In genomic region chr17:8160224-8160577, GRCh38 we compare ENCODE assay signal across 10 cellular contexts. TPM values are rescaled to one million over a fixed set of nuclear protein-coding genes. Genes with fewer than 3 reads are reported as not detected.
DNase-seq lines count a peak whose midpoint lies in the region; ATAC-seq and TF ChIP-seq lines count a peak whose summit lies in the region.
"Had no signal": no experiment of that assay in that cellular context is flagged by ENCODE, and none has a peak within 500 bp of the region (broad histone marks: within the 10 kb centered on the region; RNA-seq: fewer than 3 reads in every experiment).

No MANE protein-coding gene starts in this region.

- peak overlapping the region in 1 of 2 donors; percentile 97 for H3K27ac Mint-ChIP-seq in effector memory CD8-positive, alpha-beta T cell

- H3K36me3 ChIP-seq in DND-41 (ENCODE audit: insufficient read depth, low read length) (peaks cover 39% of the 10 kb centered on the region), RWPE2 (ENCODE audit: low read depth) (peaks cover 37% of the 10 kb centered on the region), gastrocnemius medialis (peaks cover 0 to 19% of the 10 kb centered on the region in 2 donors)

- H3K27me3 Mint-ChIP-seq in effector memory CD8-positive, alpha-beta T cell = no peaks in the 10 kb centered on the region

- no peak for TF ChIP-seq POLR2A in gastrocnemius medialis (IDR thresholded peaks at IDR 0.05)

- H3K9me3 ChIP-seq in DND-41 (ENCODE audit: insufficient read depth, low read length, severe bottlenecking) (no peaks in the 10 kb centered on the region), RWPE2 (ENCODE audit: severe bottlenecking) (no peaks in the 10 kb centered on the region), gastrocnemius medialis (no peaks in the 10 kb centered on the region)

- H2AFZ ChIP-seq in DND-41 (ENCODE audit: low read depth, low read length) = no peak overlapping the region

- in situ Hi-C loops in gastrocnemius medialis (cut with MboI; ENCODE audit: low sequenced_read_pairs in 4 of 4) = no loop called here

- peaks cover 26% of the 10 kb centered on the region for H4K20me1 ChIP-seq in DND-41 (ENCODE audit: insufficient read depth, low read length)

- peak overlapping the region; percentile 86 to 89 for H3K4me3 Mint-ChIP-seq in effector memory CD8-positive, alpha-beta T cell

- H3K27me3 ChIP-seq in DND-41 (ENCODE audit: insufficient read depth, low read length, poor library complexity) = no peaks in the 10 kb centered on the region
- H3K27me3 ChIP-seq in RWPE2 (ENCODE audit: insufficient read depth, poor library complexity, severe bottlenecking) = no peaks in the 10 kb centered on the region
- H3K27me3 ChIP-seq in gastrocnemius medialis = no peaks in the 10 kb centered on the region

- H3K4me1 Mint-ChIP-seq in effector memory CD8-positive, alpha-beta T cell (ENCODE audit: low read depth in 2 of 2) = peaks cover 50 to 57% of the 10 kb centered on the region in 2 donors

- H3K27ac ChIP-seq in DND-41 (ENCODE audit: low read length) = no peak overlapping the region
- peak overlapping the region; percentile 73 for H3K27ac ChIP-seq in RWPE2 (ENCODE audit: poor library complexity, severe bottlenecking)
- peak overlapping the region; percentile 98 to 100 (median 99) for H3K27ac ChIP-seq in gastrocnemius medialis

- peaks cover 83% of the 10 kb centered on the region for H3K4me1 ChIP-seq in DND-41 (ENCODE audit: insufficient read depth, low read length)
- H3K4me1 ChIP-seq in RWPE2 (ENCODE audit: insufficient read depth, poor library complexity, severe bottlenecking) = peaks cover 18% of the 10 kb centered on the region
- peaks cover 41 to 55% of the 10 kb centered on the region in 2 donors for H3K4me1 ChIP-seq in gastrocnemius medialis

- H3K9me3 Mint-ChIP-seq in effector memory CD8-positive, alpha-beta T cell = no peaks in the 10 kb centered on the region

- intact Hi-C loops in gastrocnemius medialis (cut with DNase I; ENCODE audit: low total_unique reads) = no loop called here

- peaks cover 61% of the 10 kb centered on the region for H3K36me3 Mint-ChIP-seq in effector memory CD8-positive, alpha-beta T cell (ENCODE audit: insufficient read depth)

- no peak for TF ChIP-seq CTCF in DND-41 (IDR thresholded peaks at IDR 0.05; ENCODE audit: borderline replicate concordance, extremely low read depth, low read length, poor library complexity, severe bottlenecking)
- no peak for TF ChIP-seq CTCF in RWPE2 (IDR thresholded peaks at IDR 0.05; ENCODE audit: poor library complexity, severe bottlenecking)
- TF ChIP-seq CTCF in gastrocnemius medialis (IDR thresholded peaks at IDR 0.05 in 4 of 5, conservative IDR thresholded peaks at IDR 0.05 in 1 of 5) = no peak

- no peak overlapping the region for H3K9ac ChIP-seq in DND-41 (ENCODE audit: low read depth, low read length)

- 0 out of 2 replicates have a peak overlapping the region, but pooled peaks have one; percentile 3 for H3K4me2 ChIP-seq in DND-41 (ENCODE audit: insufficient read depth, low read length)

- ATAC-seq in DND-41 (ENCODE audit: insufficient read depth, low read depth) = no peak
- no peak for ATAC-seq in RWPE2 (ENCODE audit: low read depth)
- ATAC-seq in effector memory CD8-positive, alpha-beta T cell (replicated peaks) = no peak
- no peak for ATAC-seq in gastrocnemius medialis
- no peak for ATAC-seq in GM21717 (IDR thresholded peaks at IDR 0.05; ENCODE audit: unreplicated experiment)
- ATAC-seq in GM21360 (IDR thresholded peaks at IDR 0.05; ENCODE audit: unreplicated experiment) = no peak
- ATAC-seq: PC-3 had no signal

- H3K79me2 ChIP-seq in DND-41 (ENCODE audit: insufficient read depth, low read length) = peaks cover 41% of the 10 kb centered on the region

- no peak overlapping the region for H3K4me3 ChIP-seq in DND-41 (ENCODE audit: low read depth in 1 of 2, low read length in 2 of 2)
- no peak overlapping the region for H3K4me3 ChIP-seq in RWPE2 (ENCODE audit: severe bottlenecking)
- H3K4me3 ChIP-seq in gastrocnemius medialis = no peak overlapping the region

- DNase-seq in DND-41 (no peak), RWPE2 (ENCODE audit: low spot score) (no peak), gastrocnemius medialis (no peak), dedifferentiated amniotic fluid mesenchymal stem cell (ENCODE audit: extremely low spot score) (no peak)
- DNase-seq in effector memory CD8-positive, alpha-beta T cell = no peak
- DNase-seq in effector CD8-positive, alpha-beta T cell (lab: John Stamatoyannopoulos, UW) = no peak
- DNase-seq: NCI-H2029 treated with DMSO at 0.1 percent for 48 hours, PC-3 had no signal

RNA-seq across cellular contexts. Expression of gene VAMP2, which starts 2.5 kb away (rescaled TPM):
- 10 to 100 TPM; 10.9 to 37.0 (median 25.7) TPM for total RNA-seq in gastrocnemius medialis

RNA-seq across cellular contexts. Expression of gene PER1, which starts 8.0 kb away (rescaled TPM):
- 100 to 1,000 TPM; 105 to 263 (median 164) TPM for total RNA-seq in gastrocnemius medialis

RNA-seq across cellular contexts. Expression of gene TMEM107, which starts 16.0 kb away (rescaled TPM):
- 1 to 10 TPM in 3 of 4 donors, under 1 TPM in 1; 0.75 to 5.7 (median 3.1) TPM for total RNA-seq in gastrocnemius medialis

RNA-seq across cellular contexts. Expression of gene BORCS6, which starts 29.8 kb away (rescaled TPM):
- total RNA-seq in gastrocnemius medialis = 10 to 100 TPM; 16.2 to 34.5 (median 26.2) TPM

RNA-seq across cellular contexts. Expression of gene HES7, which starts 36.3 kb away (rescaled TPM):
- not detected for total RNA-seq in gastrocnemius medialis
- total RNA-seq: PC-3 had no signal
